ENCODE assay signal across 8 cellular contexts in the genomic region with DNA sequence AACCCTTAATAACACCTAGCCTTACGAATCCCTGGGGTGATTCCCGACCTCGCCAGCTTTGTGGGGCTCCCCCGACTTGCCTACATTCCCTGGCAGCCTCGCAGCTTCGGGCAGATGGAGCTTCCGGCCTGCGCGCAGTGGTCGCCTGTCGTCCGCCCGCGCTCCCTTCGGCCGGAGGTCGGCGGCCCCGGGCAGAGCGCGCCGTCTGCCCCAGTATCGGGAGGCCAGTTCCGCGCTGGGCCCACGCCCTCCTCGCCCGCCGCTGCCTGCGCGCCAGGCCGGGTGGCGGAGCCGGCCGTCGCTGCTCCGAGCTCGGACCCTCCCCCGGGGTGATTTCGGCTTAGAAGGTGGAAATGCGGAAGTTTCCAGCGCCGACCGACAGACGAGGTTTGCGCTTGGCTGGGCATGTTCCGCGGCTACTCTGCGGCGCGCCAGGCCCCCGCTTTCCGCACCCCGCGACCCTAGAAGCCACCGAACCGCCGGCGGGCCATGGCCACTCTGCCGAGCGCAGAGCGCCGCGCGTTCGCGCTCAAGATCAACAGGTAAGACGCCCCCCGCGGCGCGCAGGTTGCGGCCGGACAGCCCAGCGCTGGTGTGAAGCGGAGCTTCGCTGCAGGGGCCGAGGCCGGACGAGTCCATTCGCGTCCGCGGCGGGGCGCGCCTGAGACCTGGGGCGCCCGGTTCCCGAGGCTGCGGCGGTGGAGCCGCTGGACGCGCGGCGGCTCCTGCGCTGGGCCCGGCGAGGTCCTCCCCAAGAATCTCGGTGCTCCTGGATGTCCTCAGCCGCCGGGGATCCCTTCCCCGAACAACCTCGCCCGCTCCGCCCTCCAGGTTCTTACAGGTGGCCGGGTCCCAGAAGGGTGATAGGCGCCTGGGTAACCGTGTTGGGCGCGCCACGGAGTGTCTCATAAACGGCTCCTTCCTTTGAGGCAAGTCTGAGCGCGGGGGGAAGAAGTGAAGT. TPM values are rescaled to one million over a fixed set of nuclear protein-coding genes. Genes with fewer than 3 reads are reported as not detected.
DNase-seq lines count a peak whose midpoint lies in the region; ATAC-seq and TF ChIP-seq lines count a peak whose summit lies in the region.

TSS of gene DOCK8 (plus strand) at position 378 of the 961 bp plus-strand sequence. CDS start at position 490, 112 bp downstream.

- ATAC-seq in GM21717 (IDR thresholded peaks at IDR 0.05; ENCODE audit: unreplicated experiment), result peak; percentile 82
- ATAC-seq in activated CD4-positive, CD25-positive, alpha-beta regulatory T cell treated with anti-CD3 and anti-CD28 coated beads, Interleukin-2, amount 50 U/mL, for 24 hours, result peak; percentile 77 to 86

- H3K36me3 ChIP-seq in colonic mucosa, result no peaks in the 10 kb centered on the region

- intact Hi-C loops in colonic mucosa (cut with DNase I), result no loop called here

- H3K27ac ChIP-seq in colonic mucosa, result peak within 1 kb of the TSS; percentile 53

- DNase-seq in GF-D8 (lab: John Stamatoyannopoulos, UW) (peak; percentile 71), LNCaP clone FGC (ENCODE audit: low read depth) (no peak), colonic mucosa (peak; percentile 67), lung microvascular endothelial cell (ENCODE audit: low read depth in 2 of 2) (peak; percentile 79 to 84), cerebellar cortex (ENCODE audit: low spot score) (no peak)
- peak; percentile 28 to 38 for DNase-seq in stimulated activated CD8-positive, alpha-beta memory T cell treated with anti-CD3 and anti-CD28 coated beads, Interleukin-15, amount 100 ng/mL, for 48 hours (ENCODE audit: low read depth in 2 of 2)

- no peaks in the 10 kb centered on the region for H3K9me3 ChIP-seq in colonic mucosa

- H3K9ac ChIP-seq in colonic mucosa (ENCODE audit: low read depth in 2 of 2, low read length in 2 of 2), result peak within 1 kb of the TSS; percentile 13 to 81

- no peaks in the 10 kb centered on the region for H3K4me1 ChIP-seq in colonic mucosa

- no peak for TF ChIP-seq CTCF in LNCaP clone FGC (IDR thresholded peaks at IDR 0.05; ENCODE audit: control insufficient read depth, extremely low read depth, insufficient read depth)
- no peak for TF ChIP-seq CTCF in colonic mucosa (IDR thresholded peaks at IDR 0.05)

- H3K27me3 ChIP-seq in colonic mucosa, result no peaks in the 10 kb centered on the region

- 0 out of 2 replicates have a peak within 1 kb of the TSS, but pooled peaks have one; percentile 13 for H3K4me3 ChIP-seq in LNCaP clone FGC (ENCODE audit: low read depth, low read length)
- H3K4me3 ChIP-seq in colonic mucosa, result peak within 1 kb of the TSS; percentile 65

RNA-seq across cellular contexts. Expression of gene DOCK8, which starts in this region (rescaled TPM):
- total RNA-seq in colonic mucosa, result 1 to 10 TPM; 5.8 to 7.1 TPM
- 1.3 and 5.2 TPM in 2 replicates for total RNA-seq in lung microvascular endothelial cell

Comparison
In these comparisons a context has a peak if more than half of its experiments do, and no peak if none do; other contexts are left out.
1. DNase-seq: peak in GF-D8 (single experiment), colonic mucosa (single experiment), lung microvascular endothelial cell (2 of 2) and stimulated activated CD8-positive, alpha-beta memory T cell treated with anti-CD3 and anti-CD28 coated beads, Interleukin-15, amount 100 ng/mL, for 48 hours (2 of 2); none in LNCaP clone FGC (single experiment) and cerebellar cortex (single experiment).